In the genomic region with DNA sequence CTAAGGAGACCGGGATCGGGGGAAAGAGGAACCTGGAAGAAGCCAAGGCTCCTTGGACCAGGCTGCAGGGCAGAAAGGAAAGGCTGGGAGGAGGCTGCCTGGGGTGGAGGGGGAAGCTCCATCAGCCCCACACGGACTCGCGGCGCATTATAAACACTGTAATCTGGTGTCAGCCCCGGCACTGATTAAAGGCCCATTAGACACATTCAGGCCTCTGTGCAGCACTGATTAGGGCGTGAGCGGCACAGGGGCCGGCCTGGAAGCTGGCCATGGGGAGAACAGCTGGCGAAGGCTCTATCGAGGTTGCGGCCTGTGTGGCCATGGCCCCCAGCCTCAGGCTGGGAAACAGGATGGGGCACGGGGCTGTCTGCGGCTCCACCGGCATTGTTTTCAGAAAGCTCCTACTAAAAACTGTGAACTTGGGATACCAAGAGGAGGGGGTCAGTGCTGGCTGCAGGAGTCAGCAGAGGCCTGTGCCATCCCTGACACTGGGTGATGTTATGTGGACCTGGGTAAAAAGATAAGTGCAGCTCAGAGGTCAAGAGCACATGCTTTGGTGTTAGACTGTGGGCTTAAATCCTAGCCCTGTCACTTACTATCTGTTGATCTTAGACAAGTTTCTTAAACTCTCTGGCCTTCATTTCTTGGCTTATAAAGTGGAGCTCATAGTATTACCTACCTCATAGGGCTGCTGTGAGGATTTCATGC, we compare ENCODE assay signal across 20 cellular contexts. TPM values are rescaled to one million over a fixed set of nuclear protein-coding genes. Genes with fewer than 3 reads are reported as not detected.
DNase-seq lines count a peak whose midpoint lies in the region; ATAC-seq and TF ChIP-seq lines count a peak whose summit lies in the region.
"Had no signal": no experiment of that assay in that cellular context is flagged by ENCODE, and none has a peak within 500 bp of the region (broad histone marks: within the 10 kb centered on the region; RNA-seq: fewer than 3 reads in every experiment).

No MANE protein-coding gene starts in this region.

- H3K14ac ChIP-seq in mesenchymal stem cell (ENCODE audit: low read length in 2 of 2), result no peak overlapping the region

- H3K18ac ChIP-seq in mesenchymal stem cell (ENCODE audit: low read depth in 1 of 2, low read length in 2 of 2), result no peak overlapping the region

- H3K36me3 Mint-ChIP-seq in endodermal cell (ENCODE audit: low read depth), result no peaks in the 10 kb centered on the region
- H3K36me3 Mint-ChIP-seq in activated CD4-positive, alpha-beta T cell treated with anti-CD3 and anti-CD28 coated beads for 36 hours (ENCODE audit: low read depth), result no peaks in the 10 kb centered on the region

- H3K4ac ChIP-seq in mesenchymal stem cell (ENCODE audit: low read depth in 1 of 2, low read length in 2 of 2), result no peak overlapping the region

- no peaks in the 10 kb centered on the region for H3K9me3 Mint-ChIP-seq in endodermal cell
- H3K9me3 Mint-ChIP-seq in activated CD4-positive, alpha-beta T cell treated with anti-CD3 and anti-CD28 coated beads for 36 hours (ENCODE audit: low read depth), result no peaks in the 10 kb centered on the region

- ATAC-seq in HG03439 (IDR thresholded peaks at IDR 0.05; ENCODE audit: unreplicated experiment) (no peak), HG03432 (IDR thresholded peaks at IDR 0.05; ENCODE audit: unreplicated experiment) (no peak)
- no peak for ATAC-seq in activated CD4-positive, alpha-beta T cell treated with anti-CD3 and anti-CD28 coated beads for 36 hours
- ATAC-seq: left colon had no signal

- WGBS in endodermal cell (ENCODE audit: insufficient coverage in 1 of 2, insufficient read length in 1 of 2), 2 experiments, result 91 to 100% methylated on average over 3 to 16 of the region's 16 CpGs
- 87% methylated on average over 16 of the region's 16 CpGs for WGBS in mesenchymal stem cell
- 55 to 56% methylated on average over 13 to 16 of the region's 16 CpGs for WGBS in testis, 2 donors

- H3K9me3 ChIP-seq in endodermal cell (ENCODE audit: control insufficient read depth, low read length) (no peaks in the 10 kb centered on the region), mesenchymal stem cell (ENCODE audit: control insufficient read depth, low read length) (no peaks in the 10 kb centered on the region), testis (no peaks in the 10 kb centered on the region)
- H3K9me3 ChIP-seq: pancreas had no signal

- H2AFZ ChIP-seq in mesenchymal stem cell (ENCODE audit: low read depth, low read length), result no peak overlapping the region

- peak; percentile 43 for DNase-seq in DMS 273 (lab: John Stamatoyannopoulos, UW; ENCODE audit: unreplicated experiment)
- DNase-seq in DMS 273 treated with DMSO at 0.1 percent for 48 hours (lab: John Stamatoyannopoulos, UW), result no peak
- peak; percentile 53 for DNase-seq in endodermal cell
- no peak for DNase-seq in mesenchymal stem cell
- peak; percentile 34 for DNase-seq in testis
- DNase-seq in activated CD4-positive, alpha-beta T cell treated with anti-CD3 and anti-CD28 coated beads for 36 hours, result no peak
- DNase-seq: activated CD4-positive, alpha-beta T cell treated with anti-CD3 and anti-CD28 coated beads, Interleukin-2, amount 50 U/mL, for 48 hours; activated naive CD4-positive, alpha-beta T cell treated with anti-CD3 and anti-CD28 coated beads, Interleukin-2, amount 50 U/mL, for 16 hours; Calu3; left colon; stimulated activated CD4-positive, alpha-beta T cell treated with anti-CD3 and anti-CD28 coated beads, Interleukin-4, amount 100 ng/mL, for 24 hours; substantia nigra; SW 1271 had no signal

- peaks cover 21% of the 10 kb centered on the region for H3K4me1 Mint-ChIP-seq in endodermal cell
- H3K4me1 Mint-ChIP-seq in activated CD4-positive, alpha-beta T cell treated with anti-CD3 and anti-CD28 coated beads for 36 hours, result no peaks in the 10 kb centered on the region

- peak overlapping the region in 1 of 2 experiments; percentile 15 for H2BK12ac ChIP-seq in mesenchymal stem cell (ENCODE audit: low read length in 2 of 2)

- H3K9ac ChIP-seq in endodermal cell (ENCODE audit: extremely low read depth, low read length, poor library complexity, severe bottlenecking), result no peak overlapping the region
- peak overlapping the region; percentile 24 for H3K9ac ChIP-seq in mesenchymal stem cell (ENCODE audit: low read length)

- intact Hi-C loops in testis (cut with DNase I; ENCODE audit: low total_unique reads), result no loop called here
- intact Hi-C loops in activated CD4-positive, alpha-beta T cell treated with anti-CD3 and anti-CD28 coated beads for 36 hours (cut with DNase I, micrococcal nuclease), result no loop called here

- H3K4me3 ChIP-seq in endodermal cell (ENCODE audit: low read length) (no peak overlapping the region), mesenchymal stem cell (ENCODE audit: insufficient read depth in 1 of 2, low read depth in 1 of 2, low read length in 2 of 2) (no peak overlapping the region), testis (no peak overlapping the region)
- H3K4me3 ChIP-seq: pancreas, skin epidermis had no signal

- H3K4me1 ChIP-seq in endodermal cell (ENCODE audit: control insufficient read depth, insufficient read depth, low read length) (peaks cover 6% of the 10 kb centered on the region), mesenchymal stem cell (ENCODE audit: control insufficient read depth, insufficient read depth, low read depth, low read length) (no peaks in the 10 kb centered on the region), testis (peaks cover 17% of the 10 kb centered on the region)

- H2BK5ac ChIP-seq in mesenchymal stem cell (ENCODE audit: low read depth, low read length, poor library complexity, severe bottlenecking), result no peak overlapping the region

- H2AK5ac ChIP-seq in mesenchymal stem cell (ENCODE audit: low read length, severe bottlenecking), result no peak overlapping the region

- no peaks in the 10 kb centered on the region for H3K79me1 ChIP-seq in mesenchymal stem cell (replicated peaks; ENCODE audit: low read length, poor library complexity, severe bottlenecking)

- peak overlapping the region; percentile 27 for H4K8ac ChIP-seq in mesenchymal stem cell (ENCODE audit: low read length)

- H2BK15ac ChIP-seq in mesenchymal stem cell (ENCODE audit: low read depth, poor library complexity, severe bottlenecking), result no peak overlapping the region

- CTCF ChIA-PET in activated CD4-positive, alpha-beta T cell treated with anti-CD3 and anti-CD28 coated beads for 36 hours (lab: Charles Lee), result interaction anchor here (1.4 to 3.4 kb wide), 2 partner anchors 9 to 61 kb away, joined by 6 to 11 read pairs; no protein-coding TSS in a partner anchor

- H3K4me3 Mint-ChIP-seq in endodermal cell, result no peak overlapping the region
- no peak overlapping the region for H3K4me3 Mint-ChIP-seq in activated CD4-positive, alpha-beta T cell treated with anti-CD3 and anti-CD28 coated beads for 36 hours

- H3K36me3 ChIP-seq in endodermal cell (ENCODE audit: control insufficient read depth, insufficient read depth, low read length) (no peaks in the 10 kb centered on the region), mesenchymal stem cell (ENCODE audit: control insufficient read depth in 1 of 2, insufficient read depth in 2 of 2, low read depth in 1 of 2, low read length in 2 of 2) (peaks cover 0 to 75% of the 10 kb centered on the region in 2 experiments), testis (ENCODE audit: low read depth, missing control alignments) (no peaks in the 10 kb centered on the region)

- peaks cover 14% of the 10 kb centered on the region for H3K27me3 Mint-ChIP-seq in endodermal cell (ENCODE audit: insufficient read depth)
- H3K27me3 Mint-ChIP-seq in activated CD4-positive, alpha-beta T cell treated with anti-CD3 and anti-CD28 coated beads for 36 hours, result no peaks in the 10 kb centered on the region

- no peak overlapping the region for H2BK120ac ChIP-seq in mesenchymal stem cell (ENCODE audit: low read depth, low read length)

- no peak overlapping the region for H3K23ac ChIP-seq in mesenchymal stem cell (ENCODE audit: low read length in 2 of 2)

- H3K4me2 ChIP-seq in mesenchymal stem cell (ENCODE audit: low read length, poor library complexity, severe bottlenecking), result no peak overlapping the region

- H3K27me3 ChIP-seq in endodermal cell (ENCODE audit: control insufficient read depth, insufficient read depth, low read length, poor library complexity, severe bottlenecking) (no peaks in the 10 kb centered on the region), mesenchymal stem cell (ENCODE audit: control insufficient read depth in 1 of 2, insufficient read depth in 1 of 2, low read length in 2 of 2) (no peaks in the 10 kb centered on the region), testis (no peaks in the 10 kb centered on the region)
- H3K27me3 ChIP-seq: pancreas had no signal

- POLR2A ChIA-PET in activated CD4-positive, alpha-beta T cell treated with anti-CD3 and anti-CD28 coated beads for 36 hours (lab: Charles Lee), result no interaction called here

- TF ChIP-seq POLR2A in testis (IDR thresholded peaks at IDR 0.05), result no peak

- no peak overlapping the region for H3K27ac ChIP-seq in endodermal cell (ENCODE audit: low read depth, low read length)
- no peak overlapping the region for H3K27ac ChIP-seq in mesenchymal stem cell (ENCODE audit: low read length, poor library complexity, severe bottlenecking)
- no peak overlapping the region for H3K27ac ChIP-seq in testis
- H3K27ac ChIP-seq: 22Rv1, pancreas had no signal

- TF ChIP-seq CTCF in endodermal cell (conservative IDR thresholded peaks at IDR 0.05) (no peak), testis (IDR thresholded peaks at IDR 0.05) (no peak)

- no peak overlapping the region for H4K91ac ChIP-seq in mesenchymal stem cell (ENCODE audit: low read length)

- no peak overlapping the region for H3K27ac Mint-ChIP-seq in endodermal cell
- no peak overlapping the region for H3K27ac Mint-ChIP-seq in activated CD4-positive, alpha-beta T cell treated with anti-CD3 and anti-CD28 coated beads for 36 hours

RNA-seq across cellular contexts. Expression of a gene that starts 10.6 kb away (rescaled TPM):
- total RNA-seq in endodermal cell (under 1 TPM; 0.42 to 0.64 TPM), testis (1 to 10 TPM; 9.1 to 9.5 TPM)
- polyA plus RNA-seq in endodermal cell (2013, experiment 1 of 2), result 1.00 TPM
- 1.4 TPM for polyA plus RNA-seq in endodermal cell (2013, experiment 2 of 2)
- polyA plus RNA-seq in mesenchymal stem cell (2013, experiment 1 of 2), result 158 TPM
- polyA plus RNA-seq in mesenchymal stem cell (2013, experiment 2 of 2), result 162 TPM
- polyA plus RNA-seq in testis (ENCODE audit: insufficient read depth, low read depth, low replicate concordance), result 9.9 TPM
- not detected for total RNA-seq in activated CD4-positive, alpha-beta T cell treated with anti-CD3 and anti-CD28 coated beads for 36 hours
- total RNA-seq: Calu3, RPMI7951 had no signal

RNA-seq across cellular contexts. Expression of a gene that starts 30.0 kb away (rescaled TPM):
- total RNA-seq in endodermal cell (under 1 TPM in 1 of 2 donors, not detected in 1; 0.46 TPM), testis (under 1 TPM in 1 of 2 donors, not detected in 1; 0.68 TPM)
- 0.28 TPM for polyA plus RNA-seq in endodermal cell (2013, experiment 1 of 2)
- 0.62 TPM for polyA plus RNA-seq in endodermal cell (2013, experiment 2 of 2)
- polyA plus RNA-seq in mesenchymal stem cell (2013, experiment 1 of 2), result 3.7 TPM
- polyA plus RNA-seq in mesenchymal stem cell (2013, experiment 2 of 2), result 3.2 TPM
- polyA plus RNA-seq in testis (ENCODE audit: insufficient read depth, low read depth, low replicate concordance), result 0.25 TPM
- not detected for total RNA-seq in activated CD4-positive, alpha-beta T cell treated with anti-CD3 and anti-CD28 coated beads for 36 hours
- total RNA-seq: Calu3, G401, left colon, pancreas, RPMI7951 had no signal
- polyA plus RNA-seq: pancreas had no signal

RNA-seq across cellular contexts. Expression of a gene that starts 33.6 kb away (rescaled TPM):
- total RNA-seq in endodermal cell (10 to 100 TPM; 48.6 to 59.3 TPM), testis (10 to 100 TPM; 36.8 to 44.6 TPM)
- polyA plus RNA-seq in endodermal cell (2013, experiment 1 of 2), result 33.5 TPM
- 28.8 TPM for polyA plus RNA-seq in endodermal cell (2013, experiment 2 of 2)
- 13.6 TPM for polyA plus RNA-seq in mesenchymal stem cell (2013, experiment 1 of 2)
- 13.2 TPM for polyA plus RNA-seq in mesenchymal stem cell (2013, experiment 2 of 2)
- 37.3 TPM for polyA plus RNA-seq in testis (ENCODE audit: insufficient read depth, low read depth, low replicate concordance)
- 10 to 100 TPM; 10.1 to 12.7 TPM for total RNA-seq in activated CD4-positive, alpha-beta T cell treated with anti-CD3 and anti-CD28 coated beads for 36 hours

Comparison
In these comparisons a context has a peak if more than half of its experiments do, and no peak if none do; other contexts are left out.
1. DNase-seq: peak in DMS 273 (single experiment), endodermal cell (single experiment) and testis (single experiment); none in DMS 273 treated with DMSO at 0.1 percent for 48 hours (single experiment), mesenchymal stem cell (single experiment) and activated CD4-positive, alpha-beta T cell treated with anti-CD3 and anti-CD28 coated beads for 36 hours (single experiment).
2. RNA of a gene that starts 10.6 kb away (total RNA-seq): 9.1 to 9.5 TPM in testis; 0.42 to 0.64 TPM in endodermal cell and not detected in activated CD4-positive, alpha-beta T cell treated with anti-CD3 and anti-CD28 coated beads for 36 hours; every median in the first group is over 4 times any median in the second.